15 cellular contexts compared by ENCODE assay signal in the genomic region with DNA sequence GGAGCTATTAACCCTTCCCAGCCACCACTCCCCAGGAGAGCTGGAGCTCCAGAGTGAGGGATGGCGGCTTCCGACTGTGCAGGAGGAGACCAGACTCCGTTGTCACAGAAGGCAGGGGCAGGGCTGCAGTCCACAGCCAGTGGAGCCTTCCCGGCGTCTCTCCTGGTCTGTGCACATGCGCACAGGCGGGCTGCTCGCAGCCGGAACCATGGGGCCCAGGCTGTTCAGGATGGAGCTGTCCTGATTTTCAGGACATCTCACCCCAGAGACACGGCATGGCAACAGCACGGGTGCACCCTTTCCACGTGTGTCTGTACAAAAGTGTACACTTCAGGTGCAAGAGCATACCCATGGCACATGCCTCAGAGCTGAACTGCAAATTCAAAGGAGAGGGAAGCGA. TPM values are rescaled to one million over a fixed set of nuclear protein-coding genes. Genes with fewer than 3 reads are reported as not detected.
DNase-seq lines count a peak whose midpoint lies in the region; ATAC-seq and TF ChIP-seq lines count a peak whose summit lies in the region.
"Had no signal": no experiment of that assay in that cellular context is flagged by ENCODE, and none has a peak within 500 bp of the region (broad histone marks: within the 10 kb centered on the region; RNA-seq: fewer than 3 reads in every experiment).

No MANE protein-coding gene starts in this region.

- TF ChIP-seq POLR2A in testis (IDR thresholded peaks at IDR 0.05) (no peak), gastroesophageal sphincter (IDR thresholded peaks at IDR 0.05) (no peak)

- intact Hi-C loops in testis (cut with DNase I; ENCODE audit: low total_unique reads), result no loop called here

- DNase-seq in NCI-H1417 (lab: John Stamatoyannopoulos, UW) (peak; percentile 75 to 89 (median 89)), caudate nucleus (lab: John Stamatoyannopoulos, UW) (peak in 7 of 61 donors; percentile 39 to 84 (median 61)), left kidney (ENCODE audit: low read depth, low spot score) (peak; percentile 14), testis (peak; percentile 36), SW 1271 (lab: John Stamatoyannopoulos, UW) (no peak), NCI-H2107 treated with DMSO at 0.1 percent for 48 hours (lab: John Stamatoyannopoulos, UW; ENCODE audit: unreplicated experiment) (no peak)
- DNase-seq: activated naive CD4-positive, alpha-beta T cell; CD8-positive, alpha-beta T cell; Kasumi-1; left ventricle myocardium superior; naive thymus-derived CD8-positive, alpha-beta T cell; NCI-H2081; stimulated activated naive CD4-positive, alpha-beta T cell had no signal

- peak overlapping the region; percentile 71 for H3K27ac ChIP-seq in caudate nucleus (ENCODE audit: low read depth, low read length)
- peak overlapping the region in 1 of 2 donors; percentile 7 for H3K27ac ChIP-seq in testis
- no peak overlapping the region for H3K27ac ChIP-seq in gastroesophageal sphincter
- H3K27ac ChIP-seq: brain microvascular endothelial cell had no signal

- WGBS in testis, 2 donors, result 73 to 82% methylated on average over 4 to 13 of the region's 13 CpGs
- WGBS in gastroesophageal sphincter (ENCODE audit: low coverage in 1 of 2), 2 donors, result 74 to 92% methylated on average over 3 to 8 of the region's 13 CpGs

- TF ChIP-seq CTCF in testis (IDR thresholded peaks at IDR 0.05) (no peak), gastroesophageal sphincter (IDR thresholded peaks at IDR 0.05) (no peak)

- H3K9me3 ChIP-seq in testis (no peaks in the 10 kb centered on the region), gastroesophageal sphincter (no peaks in the 10 kb centered on the region)

- H3K4me1 ChIP-seq in testis (peaks cover 6% of the 10 kb centered on the region), gastroesophageal sphincter (no peaks in the 10 kb centered on the region)

- H3K4me3 ChIP-seq in testis (peak overlapping the region in 1 of 2 donors; percentile 23), gastroesophageal sphincter (no peak overlapping the region)

- H3K36me3 ChIP-seq in testis (ENCODE audit: low read depth, missing control alignments) (no peaks in the 10 kb centered on the region), gastroesophageal sphincter (peaks cover 0 to 46% of the 10 kb centered on the region in 2 donors)

- no peak for TF ChIP-seq EP300 in gastroesophageal sphincter (IDR thresholded peaks at IDR 0.05)

- H3K27me3 ChIP-seq in testis, result no peaks in the 10 kb centered on the region
- no peaks in the 10 kb centered on the region for H3K27me3 ChIP-seq in gastroesophageal sphincter
- H3K27me3 ChIP-seq: brain microvascular endothelial cell had no signal

- ATAC-seq in gastroesophageal sphincter, result no peak
- ATAC-seq: CD8-positive, alpha-beta T cell; naive thymus-derived CD8-positive, alpha-beta T cell had no signal

RNA-seq across cellular contexts. Expression of a gene that starts 28.8 kb away (rescaled TPM):
- total RNA-seq in testis, result 10 to 100 TPM; 32.1 to 40.2 TPM
- polyA plus RNA-seq in testis (ENCODE audit: insufficient read depth, low read depth, low replicate concordance), result 31.5 TPM
- 10 to 100 TPM; 11.3 to 26.8 (median 22.2) TPM for total RNA-seq in gastroesophageal sphincter

RNA-seq across cellular contexts. Expression of a gene that starts 30.7 kb away (rescaled TPM):
- total RNA-seq in testis, result 100 to 1,000 TPM; 172 to 236 TPM
- 406 TPM for polyA plus RNA-seq in testis (ENCODE audit: insufficient read depth, low read depth, low replicate concordance)
- total RNA-seq in gastroesophageal sphincter, result 10 to 100 TPM; 52.2 to 90.7 (median 77.6) TPM

Comparison
In these comparisons a context has a peak if more than half of its experiments do, and no peak if none do; other contexts are left out.
1. DNase-seq: peak in NCI-H1417 (3 of 3), left kidney (single experiment) and testis (single experiment); none in SW 1271 (0 of 2) and NCI-H2107 treated with DMSO at 0.1 percent for 48 hours (single experiment).